Comparison of ENCODE assay signal across 21 cellular contexts in the genomic region with DNA sequence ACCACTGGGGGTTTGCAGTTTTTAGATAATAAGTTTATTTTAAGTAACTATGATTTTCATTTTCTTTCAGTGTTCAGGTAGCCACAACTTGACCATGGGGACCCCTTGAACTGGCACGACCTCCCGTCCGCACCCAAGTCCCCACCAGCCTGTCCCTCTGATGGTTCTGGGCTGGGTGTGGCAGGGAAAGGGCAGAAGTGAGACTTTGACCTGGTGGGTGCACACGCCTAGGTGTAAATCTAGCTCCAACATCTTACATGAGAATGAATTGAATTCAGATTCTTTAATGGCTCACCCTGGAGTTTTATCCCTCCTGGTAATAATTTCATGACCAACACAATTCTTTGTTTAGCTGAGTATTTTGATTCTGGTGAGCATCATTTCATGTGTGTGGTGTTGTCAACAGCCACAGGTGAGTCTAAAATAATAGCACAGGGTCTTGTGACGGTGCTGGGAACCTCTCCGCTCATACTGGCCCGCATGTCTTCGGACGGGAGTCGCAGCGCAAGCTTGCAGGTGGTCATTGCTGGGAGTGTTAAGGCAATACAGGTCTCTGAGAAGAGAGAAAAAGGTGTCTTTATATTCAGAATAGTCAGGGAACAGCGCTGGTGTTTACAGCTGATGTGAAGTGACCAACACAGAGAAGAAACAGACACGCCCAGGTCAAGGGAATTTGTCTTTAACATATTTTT. TPM values are rescaled to one million over a fixed set of nuclear protein-coding genes. Genes with fewer than 3 reads are reported as not detected.
DNase-seq lines count a peak whose midpoint lies in the region; ATAC-seq, FAIRE-seq and TF ChIP-seq lines count a peak whose summit lies in the region.
"Had no signal": no experiment of that assay in that cellular context is flagged by ENCODE, and none has a peak within 500 bp of the region (broad histone marks: within the 10 kb centered on the region; RNA-seq: fewer than 3 reads in every experiment).

No MANE protein-coding gene starts in this region.

- H3K27me3 Mint-ChIP-seq in endodermal cell (ENCODE audit: insufficient read depth) = no peaks in the 10 kb centered on the region
- no peaks in the 10 kb centered on the region for H3K27me3 Mint-ChIP-seq in activated T-cell treated with anti-CD3 and anti-CD28 coated beads, Interleukin-2, amount 50 U/mL, for 72 hours (ENCODE audit: low read depth)

- intact Hi-C loops in left cardiac atrium (cut with DNase I) (no loop called here), left ventricle myocardium superior (cut with micrococcal nuclease) (no loop called here), mucosa of descending colon (cut with DNase I, micrococcal nuclease) (no loop called here), thyroid gland (cut with DNase I) (loop anchor here (10.0 kb wide), 1 partner anchor 86 kb away; no protein-coding TSS in a partner anchor)

- TF ChIP-seq POLR2A in thyroid gland (IDR thresholded peaks at IDR 0.05) = no peak

- DNase-seq in left cardiac atrium (peak; percentile 8), left ventricle myocardium superior (no peak), endodermal cell (peak; percentile 22), mucosa of descending colon (peak in 2 of 3 donors; percentile 10 to 15), thyroid gland (no peak), C1 segment of cervical spinal cord (lab: John Stamatoyannopoulos, UW) (no peak), D721Med (ENCODE audit: insufficient read length, low spot score) (no peak)
- no peak for DNase-seq in activated T-cell treated with anti-CD3 and anti-CD28 coated beads, Interleukin-2, amount 50 U/mL, for 72 hours
- DNase-seq: AML-193, DMS53, GDM1, MG63, NCI-H1417, NCI-H1694 treated with DMSO at 0.1 percent for 48 hours, NCI-H446, NCI-H526 had no signal

- no peaks in the 10 kb centered on the region for H3K36me3 Mint-ChIP-seq in endodermal cell (ENCODE audit: low read depth)
- H3K36me3 Mint-ChIP-seq in activated T-cell treated with anti-CD3 and anti-CD28 coated beads, Interleukin-2, amount 50 U/mL, for 72 hours (ENCODE audit: insufficient read depth in 2 of 2) = no peaks in the 10 kb centered on the region
- H3K36me3 Mint-ChIP-seq: CD14-positive monocyte had no signal

- TF ChIP-seq CTCF in endodermal cell (conservative IDR thresholded peaks at IDR 0.05) = no peak
- TF ChIP-seq CTCF in mucosa of descending colon (IDR thresholded peaks at IDR 0.05) = no peak
- TF ChIP-seq CTCF in thyroid gland (IDR thresholded peaks at IDR 0.05) = no peak
- no peak for TF ChIP-seq CTCF in D721Med (IDR thresholded peaks at IDR 0.05; ENCODE audit: insufficient read depth, missing control alignments)

- H3K9ac ChIP-seq in endodermal cell (ENCODE audit: extremely low read depth, low read length, poor library complexity, severe bottlenecking) = no peak overlapping the region

- WGBS in endodermal cell (ENCODE audit: insufficient coverage in 1 of 2, insufficient read length in 1 of 2), 2 experiments = 91 to 96% methylated on average over 4 to 12 of the region's 13 CpGs
- 92 to 94% methylated on average over 13 of the region's 13 CpGs for WGBS in thyroid gland, 2 donors

- H3K27me3 ChIP-seq in endodermal cell (ENCODE audit: control insufficient read depth, insufficient read depth, low read length, poor library complexity, severe bottlenecking) (no peaks in the 10 kb centered on the region), thyroid gland (no peaks in the 10 kb centered on the region)
- H3K27me3 ChIP-seq: MG63, Peyer's patch had no signal

- H3K4me3 ChIP-seq in endodermal cell (ENCODE audit: low read length) = no peak overlapping the region
- no peak overlapping the region for H3K4me3 ChIP-seq in mucosa of descending colon
- H3K4me3 ChIP-seq in thyroid gland (replicated peaks in 1 of 3) = no peak overlapping the region
- H3K4me3 ChIP-seq: K562, MG63, Peyer's patch had no signal

- peaks cover 12% of the 10 kb centered on the region for H3K4me1 ChIP-seq in endodermal cell (ENCODE audit: control insufficient read depth, insufficient read depth, low read length)
- H3K4me1 ChIP-seq in mucosa of descending colon (ENCODE audit: low read depth) = no peaks in the 10 kb centered on the region
- peaks cover 29 to 46% of the 10 kb centered on the region in 2 donors for H3K4me1 ChIP-seq in thyroid gland

- peaks cover 25% of the 10 kb centered on the region for H3K4me1 Mint-ChIP-seq in endodermal cell
- no peaks in the 10 kb centered on the region for H3K4me1 Mint-ChIP-seq in activated T-cell treated with anti-CD3 and anti-CD28 coated beads, Interleukin-2, amount 50 U/mL, for 72 hours (ENCODE audit: low read depth)
- H3K4me1 Mint-ChIP-seq: CD14-positive monocyte had no signal

- H3K4me3 Mint-ChIP-seq in endodermal cell = no peak overlapping the region
- H3K4me3 Mint-ChIP-seq in activated T-cell treated with anti-CD3 and anti-CD28 coated beads, Interleukin-2, amount 50 U/mL, for 72 hours = no peak overlapping the region
- H3K4me3 Mint-ChIP-seq: CD14-positive monocyte had no signal

- no peaks in the 10 kb centered on the region for H3K36me3 ChIP-seq in endodermal cell (ENCODE audit: control insufficient read depth, insufficient read depth, low read length)
- no peaks in the 10 kb centered on the region for H3K36me3 ChIP-seq in mucosa of descending colon (ENCODE audit: low read depth)
- H3K36me3 ChIP-seq in thyroid gland = no peaks in the 10 kb centered on the region
- H3K36me3 ChIP-seq: MG63, Peyer's patch had no signal

- no peak overlapping the region for H3K27ac Mint-ChIP-seq in endodermal cell
- no peak overlapping the region for H3K27ac Mint-ChIP-seq in activated T-cell treated with anti-CD3 and anti-CD28 coated beads, Interleukin-2, amount 50 U/mL, for 72 hours
- H3K27ac Mint-ChIP-seq: CD14-positive monocyte had no signal

- H3K9me3 ChIP-seq in endodermal cell (ENCODE audit: control insufficient read depth, low read length) (no peaks in the 10 kb centered on the region), mucosa of descending colon (no peaks in the 10 kb centered on the region), thyroid gland (no peaks in the 10 kb centered on the region)
- H3K9me3 ChIP-seq: MG63, Peyer's patch had no signal

- no peak for FAIRE-seq in D721Med (lab: Jason Lieb, UNC)
- FAIRE-seq: GM19239, H54, K562 had no signal

- no peak overlapping the region for H3K27ac ChIP-seq in endodermal cell (ENCODE audit: low read depth, low read length)
- peak overlapping the region in 2 of 3 donors; percentile 4 to 47 for H3K27ac ChIP-seq in thyroid gland

- no peaks in the 10 kb centered on the region for H3K9me3 Mint-ChIP-seq in endodermal cell
- peaks cover 1 to 2% of the 10 kb centered on the region in 2 donors for H3K9me3 Mint-ChIP-seq in activated T-cell treated with anti-CD3 and anti-CD28 coated beads, Interleukin-2, amount 50 U/mL, for 72 hours

- no peak for ATAC-seq in left cardiac atrium
- no peak for ATAC-seq in left ventricle myocardium superior
- ATAC-seq in mucosa of descending colon = no peak
- no peak for ATAC-seq in activated T-cell treated with anti-CD3 and anti-CD28 coated beads, Interleukin-2, amount 50 U/mL, for 72 hours (replicated peaks in 1 of 2)
- ATAC-seq: K562 had no signal

RNA-seq across cellular contexts. Expression of gene POFUT2, which starts 50.8 kb away (rescaled TPM):
- 10 to 100 TPM; 18.1 to 20.3 TPM for total RNA-seq in left cardiac atrium
- total RNA-seq in left ventricle myocardium superior = 15.7 TPM
- total RNA-seq in endodermal cell = 10 to 100 TPM; 49.0 to 73.3 TPM
- 55.1 TPM for polyA plus RNA-seq in endodermal cell (2013, experiment 1 of 2)
- polyA plus RNA-seq in endodermal cell (2013, experiment 2 of 2) = 46.9 TPM
- total RNA-seq in mucosa of descending colon = 10 to 100 TPM; 26.4 to 38.0 (median 29.8) TPM
- total RNA-seq in thyroid gland = 10 to 100 TPM; 20.2 to 52.2 (median 40.5) TPM
- total RNA-seq in activated T-cell treated with anti-CD3 and anti-CD28 coated beads, Interleukin-2, amount 50 U/mL, for 72 hours = 10 to 100 TPM; 24.5 to 26.6 TPM

Comparison
In these comparisons a context has a peak if more than half of its experiments do, and no peak if none do; other contexts are left out.
1. DNase-seq: peak in left cardiac atrium (single experiment), endodermal cell (single experiment) and mucosa of descending colon (2 of 3); none in left ventricle myocardium superior (single experiment), thyroid gland (0 of 2), C1 segment of cervical spinal cord (0 of 14), D721Med (single experiment) and activated T-cell treated with anti-CD3 and anti-CD28 coated beads, Interleukin-2, amount 50 U/mL, for 72 hours (0 of 2).